ENCODE assay signal across 2 cellular contexts in the genomic region with DNA sequence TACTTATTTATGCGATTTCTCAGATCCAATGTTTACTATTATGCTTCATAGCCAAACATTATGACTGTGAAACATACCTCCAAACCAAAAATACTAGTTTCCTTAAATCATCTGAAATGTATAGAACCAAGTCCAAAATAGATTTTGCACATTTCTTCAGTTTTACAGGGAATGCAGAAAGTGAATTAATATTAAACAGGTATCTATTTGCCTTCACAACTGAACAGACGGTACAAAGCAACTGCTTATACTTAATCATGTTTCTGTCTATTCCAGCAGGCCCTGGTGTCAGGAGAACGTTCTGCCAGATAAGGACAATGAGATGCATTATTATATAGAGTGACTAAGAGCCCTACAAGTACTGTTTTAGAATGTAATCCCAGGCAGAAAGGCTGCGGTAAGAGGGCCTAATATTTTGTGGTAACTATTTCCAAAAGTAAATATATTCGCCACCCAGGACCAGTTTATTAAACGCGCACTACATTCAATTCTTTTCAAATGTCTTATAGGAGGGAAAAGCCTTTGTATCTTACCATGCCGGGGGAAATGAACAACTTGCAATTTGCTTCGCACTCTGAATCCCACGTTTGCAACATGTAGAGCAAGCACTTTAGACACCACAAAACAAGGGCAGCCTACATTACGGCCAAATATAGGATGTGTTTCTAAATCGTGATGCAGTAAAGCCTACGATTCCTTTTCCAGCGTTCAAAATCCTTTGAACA.
TF ChIP-seq lines count a peak whose summit lies in the region.

No MANE protein-coding gene starts in this region.

TF ChIP-seq in GM12878, 131 proteins besides CTCF, POLR2A, EP300 and RAD21 (continued from another document):
- TF ChIP-seq, protein P1, sequence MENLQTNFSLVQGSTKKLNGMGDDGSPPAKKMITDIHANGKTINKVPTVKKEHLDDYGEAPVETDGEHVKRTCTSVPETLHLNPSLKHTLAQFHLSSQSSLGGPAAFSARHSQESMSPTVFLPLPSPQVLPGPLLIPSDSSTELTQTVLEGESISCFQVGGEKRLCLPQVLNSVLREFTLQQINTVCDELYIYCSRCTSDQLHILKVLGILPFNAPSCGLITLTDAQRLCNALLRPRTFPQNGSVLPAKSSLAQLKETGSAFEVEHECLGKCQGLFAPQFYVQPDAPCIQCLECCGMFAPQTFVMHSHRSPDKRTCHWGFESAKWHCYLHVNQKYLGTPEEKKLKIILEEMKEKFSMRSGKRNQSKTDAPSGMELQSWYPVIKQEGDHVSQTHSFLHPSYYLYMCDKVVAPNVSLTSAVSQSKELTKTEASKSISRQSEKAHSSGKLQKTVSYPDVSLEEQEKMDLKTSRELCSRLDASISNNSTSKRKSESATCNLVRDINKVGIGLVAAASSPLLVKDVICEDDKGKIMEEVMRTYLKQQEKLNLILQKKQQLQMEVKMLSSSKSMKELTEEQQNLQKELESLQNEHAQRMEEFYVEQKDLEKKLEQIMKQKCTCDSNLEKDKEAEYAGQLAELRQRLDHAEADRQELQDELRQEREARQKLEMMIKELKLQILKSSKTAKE (IDR thresholded peaks at IDR 0.05; ENCODE audit: low read depth, poor library complexity, severe bottlenecking): peak; percentile 60
- no peak for TF ChIP-seq POLR2AphosphoS5 (IDR thresholded peaks at IDR 0.05; ENCODE audit: low read length)
- TF ChIP-seq SMC3 (IDR thresholded peaks at IDR 0.05; ENCODE audit: borderline replicate concordance, low read length): no peak
- TF ChIP-seq TCF12 (IDR thresholded peaks at IDR 0.05; ENCODE audit: low read depth, low read length): no peak
- TF ChIP-seq NFIC (IDR thresholded peaks at IDR 0.05; ENCODE audit: low read depth, low read length): 0 out of 2 replicates have a peak, but pooled peaks have one; percentile 18
- TF ChIP-seq, protein P2, sequence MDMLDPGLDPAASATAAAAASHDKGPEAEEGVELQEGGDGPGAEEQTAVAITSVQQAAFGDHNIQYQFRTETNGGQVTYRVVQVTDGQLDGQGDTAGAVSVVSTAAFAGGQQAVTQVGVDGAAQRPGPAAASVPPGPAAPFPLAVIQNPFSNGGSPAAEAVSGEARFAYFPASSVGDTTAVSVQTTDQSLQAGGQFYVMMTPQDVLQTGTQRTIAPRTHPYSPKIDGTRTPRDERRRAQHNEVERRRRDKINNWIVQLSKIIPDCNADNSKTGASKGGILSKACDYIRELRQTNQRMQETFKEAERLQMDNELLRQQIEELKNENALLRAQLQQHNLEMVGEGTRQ (IDR thresholded peaks at IDR 0.05; ENCODE audit: borderline replicate concordance, low read depth, low read length): no peak
- no peak for TF ChIP-seq ESRRA (IDR thresholded peaks at IDR 0.05; ENCODE audit: low read length)
- no peak for TF ChIP-seq KDM1A (IDR thresholded peaks at IDR 0.05; ENCODE audit: borderline replicate concordance)
- no peak for TF ChIP-seq ZSCAN29 (IDR thresholded peaks at IDR 0.05)
- no peak for TF ChIP-seq ZNF24 (IDR thresholded peaks at IDR 0.05)
- TF ChIP-seq, protein P3, sequence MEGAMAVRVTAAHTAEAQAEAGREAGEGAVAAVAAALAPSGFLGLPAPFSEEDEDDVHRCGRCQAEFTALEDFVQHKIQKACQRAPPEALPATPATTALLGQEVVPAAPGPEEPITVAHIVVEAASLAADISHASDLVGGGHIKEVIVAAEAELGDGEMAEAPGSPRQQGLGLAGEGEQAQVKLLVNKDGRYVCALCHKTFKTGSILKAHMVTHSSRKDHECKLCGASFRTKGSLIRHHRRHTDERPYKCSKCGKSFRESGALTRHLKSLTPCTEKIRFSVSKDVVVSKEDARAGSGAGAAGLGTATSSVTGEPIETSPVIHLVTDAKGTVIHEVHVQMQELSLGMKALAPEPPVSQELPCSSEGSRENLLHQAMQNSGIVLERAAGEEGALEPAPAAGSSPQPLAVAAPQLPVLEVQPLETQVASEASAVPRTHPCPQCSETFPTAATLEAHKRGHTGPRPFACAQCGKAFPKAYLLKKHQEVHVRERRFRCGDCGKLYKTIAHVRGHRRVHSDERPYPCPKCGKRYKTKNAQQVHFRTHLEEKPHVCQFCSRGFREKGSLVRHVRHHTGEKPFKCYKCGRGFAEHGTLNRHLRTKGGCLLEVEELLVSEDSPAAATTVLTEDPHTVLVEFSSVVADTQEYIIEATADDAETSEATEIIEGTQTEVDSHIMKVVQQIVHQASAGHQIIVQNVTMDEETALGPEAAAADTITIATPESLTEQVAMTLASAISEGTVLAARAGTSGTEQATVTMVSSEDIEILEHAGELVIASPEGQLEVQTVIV (IDR thresholded peaks at IDR 0.05; ENCODE audit: borderline replicate concordance, partially characterized antibody): no peak
- peak; percentile 20; the same call in 1 of the 2 replicates for TF ChIP-seq PML (IDR thresholded peaks at IDR 0.05; ENCODE audit: low read length)
- TF ChIP-seq ZNF217 (IDR thresholded peaks at IDR 0.05): no peak
- TF ChIP-seq, protein P4, sequence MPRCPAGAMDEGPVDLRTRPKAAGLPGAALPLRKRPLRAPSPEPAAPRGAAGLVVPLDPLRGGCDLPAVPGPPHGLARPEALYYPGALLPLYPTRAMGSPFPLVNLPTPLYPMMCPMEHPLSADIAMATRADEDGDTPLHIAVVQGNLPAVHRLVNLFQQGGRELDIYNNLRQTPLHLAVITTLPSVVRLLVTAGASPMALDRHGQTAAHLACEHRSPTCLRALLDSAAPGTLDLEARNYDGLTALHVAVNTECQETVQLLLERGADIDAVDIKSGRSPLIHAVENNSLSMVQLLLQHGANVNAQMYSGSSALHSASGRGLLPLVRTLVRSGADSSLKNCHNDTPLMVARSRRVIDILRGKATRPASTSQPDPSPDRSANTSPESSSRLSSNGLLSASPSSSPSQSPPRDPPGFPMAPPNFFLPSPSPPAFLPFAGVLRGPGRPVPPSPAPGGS (IDR thresholded peaks at IDR 0.05; ENCODE audit: borderline replicate concordance, insufficient read depth, low read depth, low read length, poor library complexity, severe bottlenecking): no peak
- TF ChIP-seq MTA3 (IDR thresholded peaks at IDR 0.05; ENCODE audit: borderline replicate concordance, low read length): peak; percentile 47; the same call in 1 of the 2 replicates
TF ChIP-seq in GM12878: peak in this region for 5.

TF ChIP-seq in liver, 16 proteins besides CTCF, POLR2A, EP300 and RAD21 (continued from another document):
- TF ChIP-seq, protein P5, sequence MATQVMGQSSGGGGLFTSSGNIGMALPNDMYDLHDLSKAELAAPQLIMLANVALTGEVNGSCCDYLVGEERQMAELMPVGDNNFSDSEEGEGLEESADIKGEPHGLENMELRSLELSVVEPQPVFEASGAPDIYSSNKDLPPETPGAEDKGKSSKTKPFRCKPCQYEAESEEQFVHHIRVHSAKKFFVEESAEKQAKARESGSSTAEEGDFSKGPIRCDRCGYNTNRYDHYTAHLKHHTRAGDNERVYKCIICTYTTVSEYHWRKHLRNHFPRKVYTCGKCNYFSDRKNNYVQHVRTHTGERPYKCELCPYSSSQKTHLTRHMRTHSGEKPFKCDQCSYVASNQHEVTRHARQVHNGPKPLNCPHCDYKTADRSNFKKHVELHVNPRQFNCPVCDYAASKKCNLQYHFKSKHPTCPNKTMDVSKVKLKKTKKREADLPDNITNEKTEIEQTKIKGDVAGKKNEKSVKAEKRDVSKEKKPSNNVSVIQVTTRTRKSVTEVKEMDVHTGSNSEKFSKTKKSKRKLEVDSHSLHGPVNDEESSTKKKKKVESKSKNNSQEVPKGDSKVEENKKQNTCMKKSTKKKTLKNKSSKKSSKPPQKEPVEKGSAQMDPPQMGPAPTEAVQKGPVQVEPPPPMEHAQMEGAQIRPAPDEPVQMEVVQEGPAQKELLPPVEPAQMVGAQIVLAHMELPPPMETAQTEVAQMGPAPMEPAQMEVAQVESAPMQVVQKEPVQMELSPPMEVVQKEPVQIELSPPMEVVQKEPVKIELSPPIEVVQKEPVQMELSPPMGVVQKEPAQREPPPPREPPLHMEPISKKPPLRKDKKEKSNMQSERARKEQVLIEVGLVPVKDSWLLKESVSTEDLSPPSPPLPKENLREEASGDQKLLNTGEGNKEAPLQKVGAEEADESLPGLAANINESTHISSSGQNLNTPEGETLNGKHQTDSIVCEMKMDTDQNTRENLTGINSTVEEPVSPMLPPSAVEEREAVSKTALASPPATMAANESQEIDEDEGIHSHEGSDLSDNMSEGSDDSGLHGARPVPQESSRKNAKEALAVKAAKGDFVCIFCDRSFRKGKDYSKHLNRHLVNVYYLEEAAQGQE (IDR thresholded peaks at IDR 0.05): no peak
TF ChIP-seq in liver: peak in this region for 0.
